In the genomic region with DNA sequence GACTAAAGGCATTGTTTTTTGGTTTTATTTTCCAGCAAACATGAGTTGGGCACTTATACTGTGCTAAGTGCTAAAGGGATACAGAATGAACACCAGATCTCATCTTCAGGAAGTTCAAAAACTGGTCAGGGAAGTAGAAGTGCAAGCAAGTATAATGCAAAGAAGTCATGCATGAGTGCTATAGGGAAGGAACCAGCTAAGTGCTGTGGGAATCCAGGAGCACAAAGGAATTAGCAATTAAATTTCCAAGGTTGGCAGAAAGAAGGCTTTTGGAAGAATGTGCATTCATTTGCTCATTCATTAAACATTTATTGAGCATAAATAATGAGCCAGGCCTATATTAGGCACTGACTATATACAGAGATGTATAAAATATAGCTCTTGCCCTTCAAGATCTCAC, we compare ENCODE assay signal across 26 cellular contexts.
"Had no signal": no experiment of that assay in that cellular context is flagged by ENCODE, and none has a peak within 500 bp of the region (broad histone marks: within the 10 kb centered on the region; RNA-seq: fewer than 3 reads in every experiment).

No MANE protein-coding gene starts in this region.

- ATAC-seq: heart right ventricle; left colon; left ventricle myocardium superior; lower lobe of right lung; naive thymus-derived CD8-positive, alpha-beta T cell; psoas muscle; right lobe of liver; stimulated activated naive B cell treated with anti-CD40 and anti-IgM and Interleukin-4, amounts not matched to agents 10 μg/mL and 1 μg/mL and 100 μg/mL, for 72 hours had no signal

- H3K4me3 Mint-ChIP-seq: naive thymus-derived CD8-positive, alpha-beta T cell; nephron progenitor cell; stimulated activated naive B cell treated with anti-CD40 and anti-IgM and Interleukin-4, amounts not matched to agents 10 μg/mL and 1 μg/mL and 100 μg/mL, for 72 hours; stimulated activated naive CD8-positive, alpha-beta T cell treated with anti-CD3 and anti-CD28 coated beads, Interleukin-15, Interleukin-2, amounts not matched to agents 100 ng/mL and 50 ng/mL, for 24 hours had no signal

- H3K27me3 Mint-ChIP-seq: naive thymus-derived CD8-positive, alpha-beta T cell; stimulated activated naive B cell treated with anti-CD40 and anti-IgM and Interleukin-4, amounts not matched to agents 10 μg/mL and 1 μg/mL and 100 μg/mL, for 72 hours; stimulated activated naive CD8-positive, alpha-beta T cell treated with anti-CD3 and anti-CD28 coated beads, Interleukin-15, Interleukin-2, amounts not matched to agents 100 ng/mL and 50 ng/mL, for 24 hours had no signal

- H3K27me3 ChIP-seq: esophagus squamous epithelium, heart right ventricle, ovary, right lobe of liver, tibial nerve, upper lobe of left lung had no signal

- H3K27ac ChIP-seq: coronary artery, esophagus squamous epithelium, heart right ventricle, lower lobe of right lung, ovary, psoas muscle, right lobe of liver, thoracic aorta, tibial nerve, upper lobe of left lung had no signal

- H3K36me3 ChIP-seq: esophagus squamous epithelium, heart right ventricle, lower lobe of right lung, ovary, right lobe of liver, thoracic aorta, tibial nerve, upper lobe of left lung had no signal

- H3K9me3 ChIP-seq: esophagus squamous epithelium, heart right ventricle, lower lobe of right lung, ovary, psoas muscle, right lobe of liver, thoracic aorta, tibial nerve, upper lobe of left lung had no signal

- DNase-seq: dermis blood vessel endothelial cell; effector memory CD4-positive, alpha-beta T cell; esophagus squamous epithelium; foreskin melanocyte; glutamatergic neuron; heart right ventricle; hippocampal formation; left colon; left ventricle myocardium superior; lower lobe of right lung; naive thymus-derived CD8-positive, alpha-beta T cell; nephron progenitor cell; nucleus accumbens; ovary; posterior cingulate gyrus; psoas muscle; right lobe of liver; small intestine; stimulated activated CD4-positive, alpha-beta T cell treated with anti-CD3 and anti-CD28 coated beads, Interleukin-15, amount 100 ng/mL, for 24 hours; stimulated activated CD4-positive, alpha-beta T cell treated with anti-CD3 and anti-CD28 coated beads, Interleukin-2, amount 100 ng/mL, for 48 hours; stimulated activated naive B cell treated with anti-CD40 and anti-IgM and Interleukin-4, amounts not matched to agents 10 μg/mL and 1 μg/mL and 100 μg/mL, for 72 hours; upper lobe of left lung had no signal

- H3K9me3 Mint-ChIP-seq: nephron progenitor cell; stimulated activated naive B cell treated with anti-CD40 and anti-IgM and Interleukin-4, amounts not matched to agents 10 μg/mL and 1 μg/mL and 100 μg/mL, for 72 hours; stimulated activated naive CD8-positive, alpha-beta T cell treated with anti-CD3 and anti-CD28 coated beads, Interleukin-15, Interleukin-2, amounts not matched to agents 100 ng/mL and 50 ng/mL, for 24 hours had no signal

- H3K4me3 ChIP-seq: coronary artery, esophagus squamous epithelium, heart right ventricle, lower lobe of right lung, ovary, psoas muscle, right lobe of liver, thoracic aorta, tibial nerve, upper lobe of left lung had no signal

- H3K27ac Mint-ChIP-seq: naive thymus-derived CD8-positive, alpha-beta T cell; nephron progenitor cell; stimulated activated naive B cell treated with anti-CD40 and anti-IgM and Interleukin-4, amounts not matched to agents 10 μg/mL and 1 μg/mL and 100 μg/mL, for 72 hours; stimulated activated naive CD8-positive, alpha-beta T cell treated with anti-CD3 and anti-CD28 coated beads, Interleukin-15, Interleukin-2, amounts not matched to agents 100 ng/mL and 50 ng/mL, for 24 hours had no signal

- H3K4me1 Mint-ChIP-seq: naive thymus-derived CD8-positive, alpha-beta T cell; nephron progenitor cell; stimulated activated naive B cell treated with anti-CD40 and anti-IgM and Interleukin-4, amounts not matched to agents 10 μg/mL and 1 μg/mL and 100 μg/mL, for 72 hours had no signal

- H3K4me1 ChIP-seq: heart right ventricle, lower lobe of right lung, psoas muscle, right lobe of liver, tibial nerve, upper lobe of left lung had no signal

- H3K36me3 Mint-ChIP-seq: naive thymus-derived CD8-positive, alpha-beta T cell; stimulated activated naive B cell treated with anti-CD40 and anti-IgM and Interleukin-4, amounts not matched to agents 10 μg/mL and 1 μg/mL and 100 μg/mL, for 72 hours had no signal
